8 cellular contexts compared by ENCODE assay signal in genomic region chr2:61538179-61538919, GRCh38. TPM values are rescaled to one million over a fixed set of nuclear protein-coding genes. Genes with fewer than 3 reads are reported as not detected.
A peak's percentile ranks its signal among the peaks of the same experiment; 100 is the strongest.
DNase-seq lines count a peak whose midpoint lies in the region; ATAC-seq, FAIRE-seq and TF ChIP-seq lines count a peak whose summit lies in the region.

TSS of gene XPO1 (minus strand) at chr2:61538356. CDS start at chr2:61533897, 4,459 bp downstream.

- intact Hi-C loops in OCI-LY7 (cut with micrococcal nuclease; ENCODE audit: unreplicated experiment) (loop anchor here (1.0 to 5.0 kb wide), 4 partner anchors 68 to 521 kb away; partner anchors contain the start of genes PEX13, PUS10 and USP34), endothelial cell of umbilical vein (cut with micrococcal nuclease) (loop anchor here (1.0 to 10.0 kb wide), 7 partner anchors 49 to 876 kb away; partner anchors contain the start of genes REL and USP34)

- CTCF ChIA-PET in OCI-LY7 (lab: Charles Lee; ENCODE audit: unreplicated experiment), result no interaction called here
- CTCF ChIA-PET in endothelial cell of umbilical vein (lab: Charles Lee), result interaction anchor here (0.6 to 1.9 kb wide), 8 partner anchors 10 to 403 kb away, joined by 3 to 4 read pairs (median 3); no protein-coding TSS in a partner anchor

- peak within 1 kb of the TSS; percentile 95 for H3K9ac ChIP-seq in endothelial cell of umbilical vein (replicated peaks; ENCODE audit: extremely low read depth, insufficient read depth, low read length)

- peaks cover 38% of the 10 kb centered on the region for H3K36me3 ChIP-seq in OCI-LY7 (ENCODE audit: insufficient read depth, low read length)
- H3K36me3 ChIP-seq in endothelial cell of umbilical vein (ENCODE audit: control insufficient read depth in 2 of 2, extremely low read depth in 1 of 2, insufficient read depth in 2 of 2, low read length in 2 of 2), result no peaks in the 10 kb centered on the region

- FAIRE-seq in D721Med (lab: Jason Lieb, UNC) (no peak), endothelial cell of umbilical vein (lab: Jason Lieb, UNC) (peak; percentile 90)

- no peak for TF ChIP-seq CTCF in D721Med (IDR thresholded peaks at IDR 0.05; ENCODE audit: insufficient read depth, missing control alignments)
- no peak for TF ChIP-seq CTCF in OCI-LY7 (conservative IDR thresholded peaks at IDR 0.05; ENCODE audit: low read length)
- TF ChIP-seq CTCF in endothelial cell of umbilical vein (IDR thresholded peaks at IDR 0.05; ENCODE audit: extremely low read depth in 1 of 2, insufficient read depth in 1 of 2, low read depth in 1 of 2, low read length in 2 of 2), result no peak

- H3K4me2 ChIP-seq in OCI-LY7 (ENCODE audit: low read length), result peak within 1 kb of the TSS; percentile 98
- peak within 1 kb of the TSS; percentile 89 for H3K4me2 ChIP-seq in endothelial cell of umbilical vein (ENCODE audit: insufficient read depth, low read length)

- ATAC-seq in GM21526 (IDR thresholded peaks at IDR 0.05; ENCODE audit: low FRiP score, unreplicated experiment), result peak; percentile 82

- H3K27me3 ChIP-seq in endothelial cell of umbilical vein (ENCODE audit: control insufficient read depth in 2 of 2, insufficient read depth in 2 of 2, low read length in 2 of 2), result no peaks in the 10 kb centered on the region

- H3K9me1 ChIP-seq in endothelial cell of umbilical vein (replicated peaks; ENCODE audit: control insufficient read depth, extremely low read depth, insufficient read depth, low read length), result no peaks in the 10 kb centered on the region

- dilution Hi-C loops in endothelial cell of umbilical vein (cut with MboI; ENCODE audit: extremely low pct_ligation_motif_present, low sequenced_read_pairs), result no loop called here

- no peaks in the 10 kb centered on the region for H3K9me3 ChIP-seq in OCI-LY7 (ENCODE audit: low read length)
- no peaks in the 10 kb centered on the region for H3K9me3 ChIP-seq in endothelial cell of umbilical vein (replicated peaks; ENCODE audit: control insufficient read depth, insufficient read depth, low read length)

- DNase-seq in D721Med (ENCODE audit: insufficient read length, low spot score) (peak; percentile 77), HuH-7.5 (ENCODE audit: low spot score) (peak; percentile 97), OCI-LY7 (ENCODE audit: low spot score) (peak; percentile 100), activated T-cell treated with anti-CD3 and anti-CD28 coated beads for 1 hour (ENCODE audit: low read depth) (peak; percentile 96), endothelial cell of umbilical vein (ENCODE audit: low read depth, low spot score) (peak; percentile 99), middle frontal gyrus (ENCODE audit: extremely low spot score, low spot score) (peak; percentile 97)
- DNase-seq in stimulated activated CD8-positive, alpha-beta memory T cell treated with anti-CD3 and anti-CD28 coated beads, Interleukin-2, amount 100 ng/mL, for 48 hours (ENCODE audit: low read depth in 2 of 2), result peak; percentile 97 to 99

- H4K20me1 ChIP-seq in OCI-LY7 (ENCODE audit: insufficient read depth, low read length) (peaks cover 28% of the 10 kb centered on the region), endothelial cell of umbilical vein (replicated peaks; ENCODE audit: control insufficient read depth, extremely low read depth, insufficient read depth, low read length) (peaks cover 12% of the 10 kb centered on the region)

- peak within 1 kb of the TSS; percentile 89 for H3K27ac ChIP-seq in OCI-LY7 (ENCODE audit: low read depth, low read length, poor library complexity, severe bottlenecking)
- H3K27ac ChIP-seq in endothelial cell of umbilical vein (ENCODE audit: insufficient read depth, low read depth, low read length), result peak within 1 kb of the TSS; percentile 81

- H2AFZ ChIP-seq in OCI-LY7 (ENCODE audit: low read length), result peak within 1 kb of the TSS; percentile 84
- H2AFZ ChIP-seq in endothelial cell of umbilical vein (ENCODE audit: low read depth, low read length), result peak within 1 kb of the TSS; percentile 95

- H3K9me2 ChIP-seq in OCI-LY7 (ENCODE audit: insufficient read depth, low read length), result no peaks in the 10 kb centered on the region

- peak; percentile 96 for TF ChIP-seq POLR2A in endothelial cell of umbilical vein (IDR thresholded peaks at IDR 0.05; ENCODE audit: low read depth, low read length)

- H3K4me3 ChIP-seq in OCI-LY7 (ENCODE audit: low read depth, low read length, poor library complexity, severe bottlenecking), result peak within 1 kb of the TSS; percentile 84
- peak within 1 kb of the TSS; percentile 88 to 99 (median 90) for H3K4me3 ChIP-seq in endothelial cell of umbilical vein (replicated peaks in 1 of 3; ENCODE audit: insufficient read depth in 1 of 3, low read depth in 1 of 3, low read length in 3 of 3)

- H3K4me1 ChIP-seq in OCI-LY7 (ENCODE audit: insufficient read depth, low read length, poor library complexity, severe bottlenecking) (peaks cover 33% of the 10 kb centered on the region), endothelial cell of umbilical vein (ENCODE audit: control insufficient read depth, extremely low read depth, insufficient read depth, low read length) (peaks cover 29% of the 10 kb centered on the region)

- POLR2A ChIA-PET in OCI-LY7 (lab: Charles Lee) (interaction anchor here (0.6 to 1.9 kb wide), 21 partner anchors 14 to 1188 kb away, joined by 3 to 14 read pairs (median 3); no protein-coding TSS in a partner anchor), endothelial cell of umbilical vein (lab: Charles Lee) (interaction anchor here (0.6 to 1.4 kb wide), 3 partner anchors 14 to 1167 kb away, joined by 4 to 6 read pairs (median 5); partner anchors contain the start of gene EHBP1)

- peaks cover 53% of the 10 kb centered on the region for H3K79me2 ChIP-seq in OCI-LY7 (ENCODE audit: insufficient read depth, low read depth, low read length)
- peaks cover 47% of the 10 kb centered on the region for H3K79me2 ChIP-seq in endothelial cell of umbilical vein (ENCODE audit: control insufficient read depth, insufficient read depth, low read length)

- BruUV-seq in OCI-LY7 (replicated peaks; lab: Mats Ljungman, UMichigan), result no TSS peak
- no TSS peak for BruUV-seq in endothelial cell of umbilical vein (replicated peaks; lab: Mats Ljungman, UMichigan)

TF ChIP-seq in endothelial cell of umbilical vein, 7 proteins besides CTCF, POLR2A, EP300 and RAD21:
- TF ChIP-seq FOS (IDR thresholded peaks at IDR 0.05; ENCODE audit: borderline replicate concordance, insufficient read depth, low read length) (no peak), POLR2AphosphoS5 (IDR thresholded peaks at IDR 0.05; ENCODE audit: insufficient read depth, low read depth, low read length) (peak; percentile 65), JUN (IDR thresholded peaks at IDR 0.05; ENCODE audit: borderline replicate concordance, insufficient read depth, insufficient read length, low read depth) (peak; percentile 32), MAX (IDR thresholded peaks at IDR 0.05; ENCODE audit: insufficient read depth, insufficient read length) (peak; percentile 2)

RNA-seq across cellular contexts. Expression of gene XPO1, which starts in this region (rescaled TPM):
- total RNA-seq in OCI-LY7 (2014; rRNA removed; shearing (Covaris generic)), result 164 and 177 TPM in 2 replicates
- 287 and 303 TPM in 2 replicates for total RNA-seq in OCI-LY7 (2022)
- total RNA-seq in endothelial cell of umbilical vein, result 148 and 166 TPM in 2 replicates
- 33.8 and 46.7 TPM in 2 replicates for polyA plus RNA-seq in endothelial cell of umbilical vein
- 52.6 and 56.1 TPM in 2 replicates for polyA plus RNA-seq in endothelial cell of umbilical vein (2011; cell fraction: cytosol; rRNA removed)
- polyA plus RNA-seq in endothelial cell of umbilical vein (2011; cell fraction: nucleus; rRNA removed), result 148 and 193 TPM in 2 replicates
- polyA plus RNA-seq in endothelial cell of umbilical vein (2012), result 91.3 and 145 TPM in 2 replicates
- polyA minus RNA-seq in endothelial cell of umbilical vein, result 82.3 and 86.6 TPM in 2 replicates
- polyA minus RNA-seq in endothelial cell of umbilical vein (2011; cell fraction: cytosol; rRNA and poly(A)+ RNA removed), result 113 TPM
- polyA minus RNA-seq in endothelial cell of umbilical vein (2011; cell fraction: nucleus; rRNA and poly(A)+ RNA removed), result 111 and 159 TPM in 2 replicates

Comparison
In these comparisons a context has a peak if more than half of its experiments do, and no peak if none do; other contexts are left out.
1. Peak in every context shown above with its lines: DNase-seq, ATAC-seq, H3K4me3 ChIP-seq and H3K27ac ChIP-seq.